ENCODE assay signal across 21 cellular contexts in the genomic region with DNA sequence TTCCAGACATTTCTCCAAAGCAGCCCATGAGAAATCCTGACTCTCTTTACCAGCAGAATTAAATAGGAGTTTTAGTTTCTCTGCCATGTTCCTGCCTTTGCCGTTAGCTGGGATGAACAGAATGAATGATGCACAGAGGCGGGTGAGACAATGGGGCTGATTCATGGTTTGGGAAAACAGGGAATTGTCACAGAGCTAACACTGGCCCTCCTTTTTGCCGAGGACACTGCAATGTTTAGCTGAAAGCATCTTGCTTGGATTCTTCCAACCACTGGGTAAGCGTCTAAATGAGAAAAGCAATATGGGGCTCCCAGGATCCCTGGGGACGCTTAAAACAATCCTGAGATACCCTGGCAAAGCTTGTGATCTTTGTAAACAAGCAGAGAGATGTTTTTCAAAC. TPM values are rescaled to one million over a fixed set of nuclear protein-coding genes. Genes with fewer than 3 reads are reported as not detected.
A peak's percentile ranks its signal among the peaks of the same experiment; 100 is the strongest.
DNase-seq lines count a peak whose midpoint lies in the region; ATAC-seq and TF ChIP-seq lines count a peak whose summit lies in the region.
"Had no signal": no experiment of that assay in that cellular context is flagged by ENCODE, and none has a peak within 500 bp of the region (broad histone marks: within the 10 kb centered on the region; RNA-seq: fewer than 3 reads in every experiment).

No MANE protein-coding gene starts in this region.

- ATAC-seq in HG03097 (IDR thresholded peaks at IDR 0.05; ENCODE audit: low FRiP score, unreplicated experiment), result no peak
- ATAC-seq in GM21723 (IDR thresholded peaks at IDR 0.05; ENCODE audit: unreplicated experiment), result no peak
- ATAC-seq: activated CD8-positive, alpha-beta T cell treated with anti-CD3 and anti-CD28 coated beads for 36 hours; left ventricle myocardium superior; Right ventricle myocardium inferior; stimulated activated naive B cell treated with anti-CD40 and anti-IgM and Interleukin-4, amounts not matched to agents 10 μg/mL and 1 μg/mL and 100 μg/mL, for 72 hours; T-helper 17 cell had no signal

- no peaks in the 10 kb centered on the region; the same call in 1 of the 2 replicates for H3K9me3 ChIP-seq in HAP-1
- H3K9me3 ChIP-seq: upper lobe of left lung had no signal

- TF ChIP-seq CTCF in dorsolateral prefrontal cortex (IDR thresholded peaks at IDR 0.05 in 54 of 56, conservative IDR thresholded peaks at IDR 0.05 in 2 of 56; ENCODE audit: low read depth in 1 of 56, partially characterized antibody in 56 of 56), result peak in 9 of 56 donors; percentile 8 to 34 (median 18)

- in situ Hi-C loops in HAP-1 (cut with MboI; ENCODE audit: low sequenced_read_pairs), result no loop called here

- H3K4me3 ChIP-seq in dorsolateral prefrontal cortex, result peak overlapping the region in 51 of 59 donors; percentile 0 to 60 (median 30)
- no peak overlapping the region for H3K4me3 ChIP-seq in HAP-1
- H3K4me3 ChIP-seq: upper lobe of left lung had no signal

- H3K27ac ChIP-seq in dorsolateral prefrontal cortex (peak overlapping the region; percentile 52 to 99 (median 93)), temporal lobe (ENCODE audit: low read depth, low read length) (peak overlapping the region; percentile 96)
- H3K27ac ChIP-seq: upper lobe of left lung had no signal

- no peaks in the 10 kb centered on the region for H3K4me1 ChIP-seq in HAP-1
- H3K4me1 ChIP-seq: upper lobe of left lung had no signal

- no peaks in the 10 kb centered on the region for H3K36me3 ChIP-seq in HAP-1 (replicated peaks)
- H3K36me3 ChIP-seq: upper lobe of left lung had no signal

- DNase-seq in NCI-H2227 treated with DMSO at 0.1 percent for 48 hours (lab: John Stamatoyannopoulos, UW), result peak; percentile 48
- DNase-seq in NCI-H2227 (lab: John Stamatoyannopoulos, UW; ENCODE audit: unreplicated experiment), result no peak
- DNase-seq in dorsolateral prefrontal cortex, result peak in 8 of 10 donors; percentile 53 to 85 (median 64)
- peak; percentile 85 for DNase-seq in midbrain (lab: John Stamatoyannopoulos, UW)
- DNase-seq in HAP-1 (ENCODE audit: low spot score in 2 of 2), result no peak
- DNase-seq: activated B cell treated with CpG ODN at 0.5 μM for 24 hours; activated CD8-positive, alpha-beta T cell treated with anti-CD3 and anti-CD28 coated beads for 36 hours; activated T-cell treated with anti-CD3 and anti-CD28 coated beads, Interleukin-2, amount 50 U/mL, for 48 hours; effector CD8-positive, alpha-beta T cell; Kasumi-1; left ventricle myocardium superior; naive B cell; NCI-H1105 treated with DMSO at 0.1 percent for 48 hours; NCI-H226; stimulated activated naive B cell treated with anti-CD40 and anti-IgM and Interleukin-4, amounts not matched to agents 10 μg/mL and 1 μg/mL and 100 μg/mL, for 72 hours; T-helper 17 cell; upper lobe of left lung had no signal

- intact Hi-C loops in dorsolateral prefrontal cortex (cut with DNase I), result no loop called here

- no peaks in the 10 kb centered on the region for H3K27me3 ChIP-seq in dorsolateral prefrontal cortex
- H3K27me3 ChIP-seq in HAP-1 (ENCODE audit: low read depth), result no peaks in the 10 kb centered on the region
- H3K27me3 ChIP-seq: upper lobe of left lung had no signal

RNA-seq across cellular contexts. Expression of a gene that starts 12.8 kb away (rescaled TPM):
- total RNA-seq in dorsolateral prefrontal cortex, result 100 to 1,000 TPM; 167 to 390 (median 327) TPM
- 363 TPM for total RNA-seq in temporal lobe

Comparison
In these comparisons a context has a peak if more than half of its experiments do, and no peak if none do; other contexts are left out.
1. DNase-seq: peak in NCI-H2227 treated with DMSO at 0.1 percent for 48 hours (single experiment), dorsolateral prefrontal cortex (8 of 10) and midbrain (single experiment); none in NCI-H2227 (single experiment) and HAP-1 (0 of 2).